Comparison of ENCODE assay signal across 8 cellular contexts in genomic region chr2:226802573-226802972, GRCh38. TPM values are rescaled to one million over a fixed set of nuclear protein-coding genes. Genes with fewer than 3 reads are reported as not detected.
A peak's percentile ranks its signal among the peaks of the same experiment; 100 is the strongest.
DNase-seq lines count a peak whose midpoint lies in the region; ATAC-seq and TF ChIP-seq lines count a peak whose summit lies in the region.

No MANE protein-coding gene starts in this region.

- WGBS in liver: under 1% methylated on average over 4 of the region's 4 CpGs

- ATAC-seq in HG03378 (IDR thresholded peaks at IDR 0.05; ENCODE audit: unreplicated experiment) (peak; percentile 28), HG02938 (IDR thresholded peaks at IDR 0.05; ENCODE audit: unreplicated experiment) (no peak)
- ATAC-seq in activated CD8-positive, alpha-beta memory T cell treated with anti-CD3 and anti-CD28 coated beads, Interleukin-2, amount 10 ng/mL, durations not matched to agents 7 days and 5 days: no peak

- H3K27me3 Mint-ChIP-seq in MCF 10A (ENCODE audit: insufficient read depth, unreplicated experiment): peaks cover 7% of the 10 kb centered on the region
- H3K27me3 Mint-ChIP-seq in activated CD8-positive, alpha-beta memory T cell treated with anti-CD3 and anti-CD28 coated beads, Interleukin-2, amount 10 ng/mL, durations not matched to agents 7 days and 5 days: peaks cover 27% of the 10 kb centered on the region

- H3K36me3 ChIP-seq in liver (ENCODE audit: control insufficient read depth in 4 of 4, insufficient read depth in 3 of 4, low read depth in 1 of 4, low read length in 3 of 4): no peaks in the 10 kb centered on the region

- H3K4me3 ChIP-seq in liver (ENCODE audit: low read depth in 1 of 3, low read length in 3 of 3): no peak overlapping the region

- POLR2A ChIA-PET in MCF 10A (lab: Yijun Ruan, JAX): interaction anchor here (0.6 to 3.0 kb wide), 15 partner anchors 8 to 1137 kb away, joined by 3 to 14 read pairs (median 5); partner anchors contain the start of gene RHBDD1

- peaks cover 0 to 29% (median 19%) of the 10 kb centered on the region in 4 donors for H3K4me1 ChIP-seq in liver (ENCODE audit: control insufficient read depth in 4 of 4, insufficient read depth in 4 of 4, low read length in 3 of 4)

- no peak overlapping the region for H3K4me3 Mint-ChIP-seq in MCF 10A (ENCODE audit: unreplicated experiment)
- H3K4me3 Mint-ChIP-seq in activated CD8-positive, alpha-beta memory T cell treated with anti-CD3 and anti-CD28 coated beads, Interleukin-2, amount 10 ng/mL, durations not matched to agents 7 days and 5 days: no peak overlapping the region

- TF ChIP-seq CTCF in MCF 10A (IDR thresholded peaks at IDR 0.05; ENCODE audit: unreplicated experiment) (peak; percentile 52), liver (IDR thresholded peaks at IDR 0.05; ENCODE audit: low read depth, low read length, missing input control) (peak; percentile 78)

- intact Hi-C loops in MCF 10A (cut with micrococcal nuclease): loop anchor here (1.0 to 2.0 kb wide), 4 partner anchors 182 to 1132 kb away; no protein-coding TSS in a partner anchor

- DNase-seq in COR-L47 (lab: John Stamatoyannopoulos, UW) (peak; percentile 42), NCI-H748 treated with DMSO at 0.1 percent for 48 hours (lab: John Stamatoyannopoulos, UW) (peak; percentile 52), MCF 10A (ENCODE audit: unreplicated experiment) (peak; percentile 86)
- no peak for DNase-seq in activated CD4-positive, CD25-positive, alpha-beta regulatory T cell (lab: John Stamatoyannopoulos, UW)
- no peak for DNase-seq in activated CD8-positive, alpha-beta memory T cell treated with anti-CD3 and anti-CD28 coated beads, Interleukin-2, amount 10 ng/mL, durations not matched to agents 7 days and 5 days

- H3K27me3 ChIP-seq in liver (ENCODE audit: control insufficient read depth in 4 of 4, insufficient read depth in 4 of 4, low read length in 3 of 4): no peaks in the 10 kb centered on the region

- peak; percentile 95 for TF ChIP-seq RAD21 in liver (IDR thresholded peaks at IDR 0.05)

- H3K9me3 ChIP-seq in liver (ENCODE audit: control insufficient read depth in 4 of 4, low read length in 3 of 4): no peaks in the 10 kb centered on the region

- H3K9me3 Mint-ChIP-seq in MCF 10A (ENCODE audit: unreplicated experiment): no peaks in the 10 kb centered on the region
- no peaks in the 10 kb centered on the region for H3K9me3 Mint-ChIP-seq in activated CD8-positive, alpha-beta memory T cell treated with anti-CD3 and anti-CD28 coated beads, Interleukin-2, amount 10 ng/mL, durations not matched to agents 7 days and 5 days (ENCODE audit: low read depth)

- no TSS peak for BruUV-seq in MCF 10A (replicated peaks; lab: Mats Ljungman, UMichigan)

- CTCF ChIA-PET in MCF 10A (lab: Yijun Ruan, JAX): interaction anchor here (0.5 to 6.3 kb wide), 42 partner anchors 8 to 1136 kb away, joined by 3 to 43 read pairs (median 3); no protein-coding TSS in a partner anchor
- CTCF ChIA-PET in activated CD8-positive, alpha-beta memory T cell treated with anti-CD3 and anti-CD28 coated beads, Interleukin-2, amount 10 ng/mL, durations not matched to agents 7 days and 5 days (lab: Charles Lee): interaction anchor here (0.6 to 7.0 kb wide), 24 partner anchors 9 to 1137 kb away, joined by 3 to 58 read pairs (median 4); partner anchors contain the start of gene RHBDD1

- H3K27ac ChIP-seq in liver (ENCODE audit: low read depth in 1 of 2, low read length in 2 of 2): peak overlapping the region in 1 of 2 donors; percentile 99

- H3K27ac Mint-ChIP-seq in MCF 10A (ENCODE audit: low read depth, unreplicated experiment): no peak overlapping the region
- no peak overlapping the region for H3K27ac Mint-ChIP-seq in activated CD8-positive, alpha-beta memory T cell treated with anti-CD3 and anti-CD28 coated beads, Interleukin-2, amount 10 ng/mL, durations not matched to agents 7 days and 5 days

- H3K36me3 Mint-ChIP-seq in MCF 10A (ENCODE audit: insufficient read depth, unreplicated experiment): peaks cover 6% of the 10 kb centered on the region
- no peaks in the 10 kb centered on the region for H3K36me3 Mint-ChIP-seq in activated CD8-positive, alpha-beta memory T cell treated with anti-CD3 and anti-CD28 coated beads, Interleukin-2, amount 10 ng/mL, durations not matched to agents 7 days and 5 days

- H3K4me1 Mint-ChIP-seq in MCF 10A (ENCODE audit: insufficient read depth, unreplicated experiment): peaks cover 5% of the 10 kb centered on the region
- peaks cover 24% of the 10 kb centered on the region for H3K4me1 Mint-ChIP-seq in activated CD8-positive, alpha-beta memory T cell treated with anti-CD3 and anti-CD28 coated beads, Interleukin-2, amount 10 ng/mL, durations not matched to agents 7 days and 5 days

- peak overlapping the region; percentile 31 to 75 for H3K9ac ChIP-seq in liver (ENCODE audit: low read depth in 1 of 2, low read length in 2 of 2)

TF ChIP-seq in liver, 16 proteins besides CTCF, POLR2A, EP300 and RAD21:
- TF ChIP-seq ZBTB33 (IDR thresholded peaks at IDR 0.05) (no peak), MAX (IDR thresholded peaks at IDR 0.05) (peak; percentile 33), RXRA (IDR thresholded peaks at IDR 0.05) (peak; percentile 50 to 67), FOXA1 (IDR thresholded peaks at IDR 0.05) (peak; percentile 50), EGR1 (IDR thresholded peaks at IDR 0.05; ENCODE audit: low read depth in 2 of 2) (no peak), ATF3 (IDR thresholded peaks at IDR 0.05) (peak; percentile 91), TAF1 (conservative IDR thresholded peaks at IDR 0.05) (no peak), REST (IDR thresholded peaks at IDR 0.05) (peak; percentile 56), YY1 (IDR thresholded peaks at IDR 0.05) (peak; percentile 59), HNF4G (IDR thresholded peaks at IDR 0.05) (peak; percentile 56), FOXA2 (IDR thresholded peaks at IDR 0.05) (no peak), GABPA (IDR thresholded peaks at IDR 0.05 in 1 of 2, conservative IDR thresholded peaks at IDR 0.05 in 1 of 2) (no peak), JUND (IDR thresholded peaks at IDR 0.05) (peak; percentile 72 to 78), SP1 (IDR thresholded peaks at IDR 0.05) (peak; percentile 66), HNF4A (conservative IDR thresholded peaks at IDR 0.05) (peak; percentile 70 to 84), NR2F2 (IDR thresholded peaks at IDR 0.05) (peak; percentile 20)

RNA-seq across cellular contexts. Expression of gene IRS1, which starts 3.0 kb away (rescaled TPM):
- 6.1 and 10.5 TPM in 2 replicates for total RNA-seq in MCF 10A (2022)
- total RNA-seq in liver: 10 to 100 TPM in 1 of 2 donors, 1 to 10 TPM in 1; 8.3 to 11.6 TPM
- polyA plus RNA-seq in liver: 1 to 10 TPM; 7.4 to 8.9 TPM
- 1 to 10 TPM; 4.5 to 5.8 TPM for total RNA-seq in activated CD8-positive, alpha-beta memory T cell treated with anti-CD3 and anti-CD28 coated beads, Interleukin-2, amount 10 ng/mL, durations not matched to agents 7 days and 5 days

RNA-seq across cellular contexts. Expression of gene RHBDD1, which starts 33.3 kb away (rescaled TPM):
- total RNA-seq in MCF 10A (2022): 75.2 and 76.0 TPM in 2 replicates
- 10 to 100 TPM; 22.6 to 45.8 TPM for total RNA-seq in liver
- 1 to 10 TPM; 8.5 to 9.6 TPM for polyA plus RNA-seq in liver
- total RNA-seq in activated CD8-positive, alpha-beta memory T cell treated with anti-CD3 and anti-CD28 coated beads, Interleukin-2, amount 10 ng/mL, durations not matched to agents 7 days and 5 days: 10 to 100 TPM; 29.8 to 32.2 TPM

Comparison
In these comparisons a context has a peak if more than half of its experiments do, and no peak if none do; other contexts are left out.
1. DNase-seq: peak in COR-L47 (single experiment), NCI-H748 treated with DMSO at 0.1 percent for 48 hours (single experiment) and MCF 10A (single experiment); none in activated CD4-positive, CD25-positive, alpha-beta regulatory T cell (0 of 4) and activated CD8-positive, alpha-beta memory T cell treated with anti-CD3 and anti-CD28 coated beads, Interleukin-2, amount 10 ng/mL, durations not matched to agents 7 days and 5 days (single experiment).